In the genomic region with DNA sequence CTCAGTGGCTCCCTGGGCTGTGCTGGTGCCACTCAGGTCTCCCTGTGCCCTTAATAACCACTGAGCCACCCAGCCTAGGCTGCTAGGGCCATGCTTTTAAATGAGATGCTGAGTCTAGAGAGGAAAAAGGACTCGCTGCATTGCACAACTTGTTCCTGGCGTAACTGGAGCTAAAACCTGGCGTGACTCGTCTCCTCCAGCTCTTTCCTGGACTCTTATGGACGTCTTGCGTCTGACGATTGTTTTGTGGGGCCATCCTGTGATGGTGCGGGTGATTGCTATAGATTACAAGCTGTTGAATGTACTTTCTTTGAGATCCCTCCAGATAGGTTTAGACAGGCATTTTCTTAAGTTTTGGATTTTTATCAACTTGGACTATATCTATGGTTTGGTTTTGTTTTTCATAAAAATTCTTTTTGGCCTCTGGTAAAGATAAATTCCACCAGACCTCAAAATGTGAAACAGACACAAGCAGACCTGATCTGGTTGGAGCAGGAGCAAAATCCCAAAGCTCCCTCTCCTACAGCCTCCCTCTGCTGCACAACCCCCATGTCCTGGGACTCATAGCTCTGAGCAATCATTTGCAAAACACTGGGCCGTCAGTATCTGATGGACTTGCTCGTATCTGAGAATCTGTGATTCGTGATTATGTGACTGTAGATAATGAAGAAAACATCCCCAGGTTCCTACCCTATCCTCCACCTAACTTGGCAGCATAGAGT, we compare ENCODE assay signal across 10 cellular contexts.
DNase-seq lines count a peak whose midpoint lies in the region; ATAC-seq, FAIRE-seq and TF ChIP-seq lines count a peak whose summit lies in the region.
"Had no signal": no experiment of that assay in that cellular context is flagged by ENCODE, and none has a peak within 500 bp of the region (broad histone marks: within the 10 kb centered on the region; RNA-seq: fewer than 3 reads in every experiment).

No MANE protein-coding gene starts in this region.

- peak overlapping the region in 1 of 3 experiments; percentile 29 for H3K4me3 Mint-ChIP-seq in nephron
- H3K4me3 Mint-ChIP-seq: activated naive CD8-positive, alpha-beta T cell treated with anti-CD3 and anti-CD28 coated beads, Interleukin-2, amount 50 U/mL, for 24 hours; T-helper 2 cell treated with Interferon-gamma antibody and Interleukin-4, amounts not matched to agents 5 μg/mL and 100 μg/mL, for 36 hours had no signal

- no peaks in the 10 kb centered on the region for H3K27me3 ChIP-seq in esophagus muscularis mucosa

- DNase-seq in RPMI7951 (ENCODE audit: low read depth) (peak; percentile 59), esophagus muscularis mucosa (ENCODE audit: extremely low spot score) (peak; percentile 94), urothelium cell line (ENCODE audit: low spot score) (no peak), G401 (ENCODE audit: low spot score) (no peak), RKO (ENCODE audit: low spot score) (no peak)
- DNase-seq in stimulated activated naive CD4-positive, alpha-beta T cell (lab: John Stamatoyannopoulos, UW), result no peak
- DNase-seq: activated naive CD8-positive, alpha-beta T cell treated with anti-CD3 and anti-CD28 coated beads, Interleukin-2, amount 50 U/mL, for 24 hours had no signal

- 50% methylated on average over 11 of the region's 11 CpGs for WGBS in esophagus muscularis mucosa

- peaks cover 6% of the 10 kb centered on the region for H3K36me3 Mint-ChIP-seq in nephron (ENCODE audit: low read depth)

- TF ChIP-seq CTCF in esophagus muscularis mucosa (IDR thresholded peaks at IDR 0.05) (no peak), nephron (IDR thresholded peaks at IDR 0.05; ENCODE audit: unreplicated experiment in 3 of 3) (no peak)

- peaks cover 10% of the 10 kb centered on the region for H3K9me3 Mint-ChIP-seq in nephron

- no peaks in the 10 kb centered on the region for H3K36me3 ChIP-seq in esophagus muscularis mucosa

- peak; percentile 20 for FAIRE-seq in urothelium cell line (lab: Jason Lieb, UNC)

- no peak for TF ChIP-seq POLR2A in esophagus muscularis mucosa (IDR thresholded peaks at IDR 0.05; ENCODE audit: low read depth)

- H3K27ac Mint-ChIP-seq in nephron, result peak overlapping the region; percentile 64 to 94 (median 93)
- H3K27ac Mint-ChIP-seq: activated naive CD8-positive, alpha-beta T cell treated with anti-CD3 and anti-CD28 coated beads, Interleukin-2, amount 50 U/mL, for 24 hours; T-helper 2 cell treated with Interferon-gamma antibody and Interleukin-4, amounts not matched to agents 5 μg/mL and 100 μg/mL, for 36 hours had no signal

- peak overlapping the region; percentile 3 to 41 (median 34) for H3K4me3 ChIP-seq in esophagus muscularis mucosa

- peak overlapping the region; percentile 83 to 91 (median 89) for H3K27ac ChIP-seq in esophagus muscularis mucosa (replicated peaks in 1 of 4)

- in situ Hi-C loops in G401 (cut with HindIII; ENCODE audit: low sequenced_read_pairs), result no loop called here

- intact Hi-C loops in esophagus muscularis mucosa (cut with DNase I), result no loop called here

- H3K4me1 ChIP-seq in esophagus muscularis mucosa, result peaks cover 46 to 76% (median 60%) of the 10 kb centered on the region in 4 donors

- peaks cover 7% of the 10 kb centered on the region for H3K27me3 Mint-ChIP-seq in nephron (ENCODE audit: low read depth)
- H3K27me3 Mint-ChIP-seq: activated naive CD8-positive, alpha-beta T cell treated with anti-CD3 and anti-CD28 coated beads, Interleukin-2, amount 50 U/mL, for 24 hours had no signal

- TF ChIP-seq EP300 in esophagus muscularis mucosa (IDR thresholded peaks at IDR 0.05), result no peak

- peaks cover 74% of the 10 kb centered on the region for H3K4me1 Mint-ChIP-seq in nephron

- no peaks in the 10 kb centered on the region for H3K9me3 ChIP-seq in esophagus muscularis mucosa

- ATAC-seq in HG03095 (IDR thresholded peaks at IDR 0.05; ENCODE audit: unreplicated experiment), result no peak
- ATAC-seq: activated naive CD8-positive, alpha-beta T cell treated with anti-CD3 and anti-CD28 coated beads, Interleukin-2, amount 50 U/mL, for 24 hours had no signal

Comparison
In these comparisons a context has a peak if more than half of its experiments do, and no peak if none do; other contexts are left out.
1. DNase-seq: peak in RPMI7951 (single experiment) and esophagus muscularis mucosa (single experiment); none in urothelium cell line (single experiment), stimulated activated naive CD4-positive, alpha-beta T cell (0 of 6), G401 (single experiment) and RKO (single experiment).